Comparison of ENCODE assay signal across 17 cellular contexts in genomic region chr2:42090216-42090615, GRCh38. TPM values are rescaled to one million over a fixed set of nuclear protein-coding genes. Genes with fewer than 3 reads are reported as not detected.
A peak's percentile ranks its signal among the peaks of the same experiment; 100 is the strongest.
DNase-seq lines count a peak whose midpoint lies in the region; ATAC-seq and TF ChIP-seq lines count a peak whose summit lies in the region.
"Had no signal": no experiment of that assay in that cellular context is flagged by ENCODE, and none has a peak within 500 bp of the region (broad histone marks: within the 10 kb centered on the region; RNA-seq: fewer than 3 reads in every experiment).

No MANE protein-coding gene starts in this region.

- intact Hi-C loops in natural killer cell (cut with micrococcal nuclease), result no loop called here
- intact Hi-C loops in dendritic cell treated with granulocyte-macrophage colony-stimulating factor and Interleukin-4, amounts not matched to agents 40 ng/mL and 50 ng/mL, for 4 days (cut with micrococcal nuclease), result no loop called here

- peaks cover 7 to 8% of the 10 kb centered on the region in 2 donors for H3K27me3 Mint-ChIP-seq in natural killer cell treated with Interleukin-12 subunit alpha and Interleukin-12 subunit beta and Interleukin-15 and Interleukin-18, amount 100 ng/mL, for 72 hours
- peaks cover 3 to 17% of the 10 kb centered on the region in 2 donors for H3K27me3 Mint-ChIP-seq in natural killer cell (ENCODE audit: low read depth in 2 of 2)
- peaks cover 17% of the 10 kb centered on the region for H3K27me3 Mint-ChIP-seq in dendritic cell treated with granulocyte-macrophage colony-stimulating factor and Interleukin-4, amounts not matched to agents 40 ng/mL and 50 ng/mL, for 4 days

- H3K4me1 Mint-ChIP-seq in natural killer cell treated with Interleukin-12 subunit alpha and Interleukin-12 subunit beta and Interleukin-15 and Interleukin-18, amount 100 ng/mL, for 72 hours (ENCODE audit: low read depth in 2 of 2), result peaks cover 8 to 21% of the 10 kb centered on the region in 2 donors
- peaks cover 19 to 26% of the 10 kb centered on the region in 2 donors for H3K4me1 Mint-ChIP-seq in natural killer cell
- H3K4me1 Mint-ChIP-seq in dendritic cell treated with granulocyte-macrophage colony-stimulating factor and Interleukin-4, amounts not matched to agents 40 ng/mL and 50 ng/mL, for 4 days (ENCODE audit: low read depth), result peaks cover 22% of the 10 kb centered on the region

- no peak for ATAC-seq in natural killer cell treated with Interleukin-12 subunit alpha and Interleukin-12 subunit beta and Interleukin-15 and Interleukin-18, amount 100 ng/mL, for 72 hours
- no peak for ATAC-seq in natural killer cell
- ATAC-seq: A549, HepG2 had no signal

- DNase-seq in DMS 273 (lab: John Stamatoyannopoulos, UW; ENCODE audit: unreplicated experiment) (peak; percentile 45), DMS 273 treated with DMSO at 0.1 percent for 48 hours (lab: John Stamatoyannopoulos, UW) (no peak), natural killer cell (no peak), GM13976 (ENCODE audit: low spot score) (no peak), D341Med (ENCODE audit: low spot score) (no peak)
- peak; percentile 12 for DNase-seq in natural killer cell treated with Interleukin-12 subunit alpha and Interleukin-12 subunit beta and Interleukin-15 and Interleukin-18, amount 100 ng/mL, for 72 hours (ENCODE audit: low spot score)
- DNase-seq: AML-193; Calu3; CD4-positive, alpha-beta memory T cell; DMS153; DMS79; GDM1; GOT3; H9 had no signal

- H3K27ac Mint-ChIP-seq in natural killer cell treated with Interleukin-12 subunit alpha and Interleukin-12 subunit beta and Interleukin-15 and Interleukin-18, amount 100 ng/mL, for 72 hours, result no peak overlapping the region
- no peak overlapping the region for H3K27ac Mint-ChIP-seq in natural killer cell
- H3K27ac Mint-ChIP-seq in dendritic cell treated with granulocyte-macrophage colony-stimulating factor and Interleukin-4, amounts not matched to agents 40 ng/mL and 50 ng/mL, for 4 days, result peak overlapping the region; percentile 2
- H3K27ac Mint-ChIP-seq: H9 had no signal

- H3K9me3 Mint-ChIP-seq in natural killer cell treated with Interleukin-12 subunit alpha and Interleukin-12 subunit beta and Interleukin-15 and Interleukin-18, amount 100 ng/mL, for 72 hours, result no peaks in the 10 kb centered on the region
- H3K9me3 Mint-ChIP-seq in natural killer cell, result no peaks in the 10 kb centered on the region
- no peaks in the 10 kb centered on the region for H3K9me3 Mint-ChIP-seq in dendritic cell treated with granulocyte-macrophage colony-stimulating factor and Interleukin-4, amounts not matched to agents 40 ng/mL and 50 ng/mL, for 4 days
- H3K9me3 Mint-ChIP-seq: CD4-positive, alpha-beta memory T cell; H9 had no signal

- no peaks in the 10 kb centered on the region for H3K36me3 Mint-ChIP-seq in natural killer cell treated with Interleukin-12 subunit alpha and Interleukin-12 subunit beta and Interleukin-15 and Interleukin-18, amount 100 ng/mL, for 72 hours
- H3K36me3 Mint-ChIP-seq in natural killer cell, result no peaks in the 10 kb centered on the region
- H3K36me3 Mint-ChIP-seq in dendritic cell treated with granulocyte-macrophage colony-stimulating factor and Interleukin-4, amounts not matched to agents 40 ng/mL and 50 ng/mL, for 4 days (ENCODE audit: low read depth), result no peaks in the 10 kb centered on the region
- H3K36me3 Mint-ChIP-seq: CD4-positive, alpha-beta memory T cell had no signal

- in situ Hi-C loops in GM13976 (cut with MboI; ENCODE audit: low sequenced_read_pairs, unreplicated experiment), result loop anchor here (10.0 kb wide), 1 partner anchor 235 kb away; no protein-coding TSS in a partner anchor

- H3K4me3 Mint-ChIP-seq in natural killer cell treated with Interleukin-12 subunit alpha and Interleukin-12 subunit beta and Interleukin-15 and Interleukin-18, amount 100 ng/mL, for 72 hours, result no peak overlapping the region
- H3K4me3 Mint-ChIP-seq in natural killer cell, result no peak overlapping the region
- H3K4me3 Mint-ChIP-seq in dendritic cell treated with granulocyte-macrophage colony-stimulating factor and Interleukin-4, amounts not matched to agents 40 ng/mL and 50 ng/mL, for 4 days, result no peak overlapping the region
- H3K4me3 Mint-ChIP-seq: H9 had no signal

- TF ChIP-seq CTCF in natural killer cell (IDR thresholded peaks at IDR 0.05), result no peak
- no peak for TF ChIP-seq CTCF in GM13976 (IDR thresholded peaks at IDR 0.05; ENCODE audit: borderline replicate concordance, control extremely low read depth, extremely low read depth, insufficient read depth, missing control alignments)

RNA-seq across cellular contexts. Expression of gene PKDCC, which starts 42.4 kb away (rescaled TPM):
- not detected for total RNA-seq in natural killer cell treated with Interleukin-12 subunit alpha and Interleukin-12 subunit beta and Interleukin-15 and Interleukin-18, amount 100 ng/mL, for 72 hours
- under 1 TPM in 1 of 3 donors, not detected in 2; 0.50 TPM for total RNA-seq in natural killer cell
- total RNA-seq: CD4-positive, alpha-beta memory T cell had no signal

Comparison
In these comparisons a context has a peak if more than half of its experiments do, and no peak if none do; other contexts are left out.
1. DNase-seq: peak in DMS 273 (single experiment) and natural killer cell treated with Interleukin-12 subunit alpha and Interleukin-12 subunit beta and Interleukin-15 and Interleukin-18, amount 100 ng/mL, for 72 hours (single experiment); none in DMS 273 treated with DMSO at 0.1 percent for 48 hours (single experiment), natural killer cell (single experiment), GM13976 (single experiment) and D341Med (single experiment).